ENCODE assay signal across 26 cellular contexts in the genomic region with DNA sequence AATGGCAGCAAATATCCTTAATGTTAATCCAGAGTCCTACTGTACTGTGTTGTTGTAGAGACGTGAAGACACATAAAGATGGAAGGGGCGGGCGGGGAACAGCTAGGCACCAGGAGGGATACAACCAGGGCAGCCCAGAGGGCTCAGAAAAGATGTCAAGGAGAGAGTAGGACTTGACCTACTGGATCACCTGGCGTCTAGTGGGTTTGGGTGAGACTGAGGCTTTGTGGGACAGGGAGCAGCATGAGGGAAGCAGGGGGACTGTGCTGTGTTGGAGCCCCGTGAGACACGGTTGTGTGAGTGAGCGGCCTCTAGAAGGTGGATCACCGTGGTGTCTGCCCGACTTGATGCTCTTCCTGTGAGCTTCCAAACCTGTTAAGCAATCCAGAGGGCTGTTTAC.
"Had no signal": no experiment of that assay in that cellular context is flagged by ENCODE, and none has a peak within 500 bp of the region (broad histone marks: within the 10 kb centered on the region; RNA-seq: fewer than 3 reads in every experiment).

No MANE protein-coding gene starts in this region.

- H3K27ac ChIP-seq: body of pancreas, colonic mucosa had no signal

- H3K36me3 Mint-ChIP-seq: activated CD4-positive, alpha-beta memory T cell treated with anti-CD3 and anti-CD28 coated beads for 36 hours; activated naive CD8-positive, alpha-beta T cell had no signal

- H3K4me3 ChIP-seq: body of pancreas, colonic mucosa, dorsolateral prefrontal cortex had no signal

- ATAC-seq: activated CD4-positive, alpha-beta T cell treated with anti-CD3 and anti-CD28 coated beads for 36 hours; activated CD8-positive, alpha-beta T cell treated with anti-CD3 and anti-CD28 coated beads, Interleukin-2, amount 10 ng/mL, durations not matched to agents 7 days and 5 days; activated T-cell treated with anti-CD3 and anti-CD28 coated beads, Interleukin-2, amount 50 U/mL, for 4 hours; activated T-helper 17 cell treated with anti-CD3 and anti-CD28 coated beads, Interleukin-2, amount 50 U/mL, for 72 hours; body of pancreas; esophagus mucosa had no signal

- H3K27me3 ChIP-seq: body of pancreas, colonic mucosa, dorsolateral prefrontal cortex had no signal

- H3K4me1 Mint-ChIP-seq: activated T-helper 17 cell treated with anti-CD3 and anti-CD28 coated beads, Interleukin-2, amount 50 U/mL, for 72 hours had no signal

- H3K4me1 ChIP-seq: body of pancreas, colonic mucosa had no signal

- DNase-seq: activated CD4-positive, alpha-beta memory T cell treated with anti-CD3 and anti-CD28 coated beads for 36 hours; activated CD4-positive, alpha-beta T cell treated with anti-CD3 and anti-CD28 coated beads for 36 hours; activated CD4-positive, alpha-beta T cell treated with anti-CD3 and anti-CD28 coated beads, Interleukin-2, amount 10 ng/mL, durations not matched to agents 24 days and 14 days; activated CD4-positive, CD25-positive, alpha-beta regulatory T cell; activated CD4-positive, CD25-positive, alpha-beta regulatory T cell treated with anti-CD3 and anti-CD28 coated beads, Interleukin-2, amount 50 U/mL, for 72 hours; activated CD8-positive, alpha-beta T cell treated with anti-CD3 and anti-CD28 coated beads, Interleukin-2, amount 10 ng/mL, durations not matched to agents 7 days and 5 days; activated effector memory CD4-positive, alpha-beta T cell treated with Interleukin-2 at 50 U/mL for 16 hours; activated gamma-delta T cell treated with Interleukin-2 at 50 U/mL for 16 hours; activated naive CD4-positive, alpha-beta T cell treated with anti-CD3 and anti-CD28 coated beads, Interleukin-2, amount 50 U/mL, for 16 hours; activated naive CD4-positive, alpha-beta T cell treated with Interleukin-2 at 50 U/mL for 16 hours; activated T-cell treated with anti-CD3 and anti-CD28 coated beads, Interleukin-2, amount 50 U/mL, for 4 hours; amniotic stem cell; anterior cingulate cortex; body of pancreas; caudate nucleus; colonic mucosa; dorsolateral prefrontal cortex; effector memory CD4-positive, alpha-beta T cell; foreskin fibroblast; T-helper 2 cell had no signal

- H3K36me3 ChIP-seq: colonic mucosa had no signal

- H3K9me3 Mint-ChIP-seq: activated T-helper 17 cell treated with anti-CD3 and anti-CD28 coated beads, Interleukin-2, amount 50 U/mL, for 72 hours; dendritic cell treated with granulocyte-macrophage colony-stimulating factor and Interleukin-4, amounts not matched to agents 40 ng/mL and 50 ng/mL, for 4 days had no signal

- H3K4me3 Mint-ChIP-seq: activated CD4-positive, alpha-beta memory T cell treated with anti-CD3 and anti-CD28 coated beads for 36 hours; activated CD4-positive, alpha-beta T cell treated with anti-CD3 and anti-CD28 coated beads for 36 hours; activated CD4-positive, alpha-beta T cell treated with anti-CD3 and anti-CD28 coated beads, Interleukin-2, amount 10 ng/mL, durations not matched to agents 24 days and 14 days; activated CD8-positive, alpha-beta T cell treated with anti-CD3 and anti-CD28 coated beads, Interleukin-2, amount 10 ng/mL, durations not matched to agents 7 days and 5 days; activated naive CD8-positive, alpha-beta T cell; activated T-cell treated with anti-CD3 and anti-CD28 coated beads, Interleukin-2, amount 50 U/mL, for 4 hours; activated T-helper 17 cell treated with anti-CD3 and anti-CD28 coated beads, Interleukin-2, amount 50 U/mL, for 72 hours; dendritic cell treated with granulocyte-macrophage colony-stimulating factor and Interleukin-4, amounts not matched to agents 40 ng/mL and 50 ng/mL, for 4 days; endodermal cell had no signal

- H3K9me3 ChIP-seq: body of pancreas, colonic mucosa had no signal

- FAIRE-seq: frontal cortex had no signal

- H3K27ac Mint-ChIP-seq: activated CD4-positive, alpha-beta memory T cell treated with anti-CD3 and anti-CD28 coated beads for 36 hours; activated CD4-positive, alpha-beta T cell treated with anti-CD3 and anti-CD28 coated beads for 36 hours; activated CD4-positive, alpha-beta T cell treated with anti-CD3 and anti-CD28 coated beads, Interleukin-2, amount 10 ng/mL, durations not matched to agents 24 days and 14 days; activated CD8-positive, alpha-beta T cell treated with anti-CD3 and anti-CD28 coated beads, Interleukin-2, amount 10 ng/mL, durations not matched to agents 7 days and 5 days; activated naive CD8-positive, alpha-beta T cell; activated T-helper 17 cell treated with anti-CD3 and anti-CD28 coated beads, Interleukin-2, amount 50 U/mL, for 72 hours; dendritic cell treated with granulocyte-macrophage colony-stimulating factor and Interleukin-4, amounts not matched to agents 40 ng/mL and 50 ng/mL, for 4 days; endodermal cell had no signal

- H3K27me3 Mint-ChIP-seq: dendritic cell treated with granulocyte-macrophage colony-stimulating factor and Interleukin-4, amounts not matched to agents 40 ng/mL and 50 ng/mL, for 4 days had no signal
